In genomic region chr2:143949121-143949848, GRCh38 we compare ENCODE assay signal across 1 cellular context.
TF ChIP-seq lines count a peak whose summit lies in the region.

No MANE protein-coding gene starts in this region.

TF ChIP-seq in IMR-90, 13 proteins besides CTCF, POLR2A, EP300 and RAD21 (continued from another document):
- no peak for TF ChIP-seq ELK1 (IDR thresholded peaks at IDR 0.05; ENCODE audit: borderline replicate concordance, low read depth, low read length)
- no peak for TF ChIP-seq CHD1 (IDR thresholded peaks at IDR 0.05; ENCODE audit: low read depth, low read length)
- TF ChIP-seq SMC3 (IDR thresholded peaks at IDR 0.05; ENCODE audit: low read depth, low read length), result no peak
- TF ChIP-seq FOS (IDR thresholded peaks at IDR 0.05; ENCODE audit: low read depth, low read length), result no peak
- TF ChIP-seq MAZ (IDR thresholded peaks at IDR 0.05; ENCODE audit: borderline replicate concordance, low read depth, low read length), result no peak
- TF ChIP-seq USF2 (IDR thresholded peaks at IDR 0.05; ENCODE audit: low read depth, low read length), result no peak
- no peak for TF ChIP-seq NFE2L2 (IDR thresholded peaks at IDR 0.05; ENCODE audit: low read depth, low read length)
- no peak for TF ChIP-seq BHLHE40 (IDR thresholded peaks at IDR 0.05; ENCODE audit: low read depth, low read length)
- TF ChIP-seq MAFK (IDR thresholded peaks at IDR 0.05; ENCODE audit: low read depth, low read length), result no peak
- TF ChIP-seq RFX5 (IDR thresholded peaks at IDR 0.05; ENCODE audit: low read depth, low read length), result no peak
- TF ChIP-seq CEBPB (IDR thresholded peaks at IDR 0.05; ENCODE audit: low read depth, low read length), result no peak
- TF ChIP-seq MXI1 (IDR thresholded peaks at IDR 0.05; ENCODE audit: borderline replicate concordance, low read depth, low read length), result no peak
